In the genomic region with DNA sequence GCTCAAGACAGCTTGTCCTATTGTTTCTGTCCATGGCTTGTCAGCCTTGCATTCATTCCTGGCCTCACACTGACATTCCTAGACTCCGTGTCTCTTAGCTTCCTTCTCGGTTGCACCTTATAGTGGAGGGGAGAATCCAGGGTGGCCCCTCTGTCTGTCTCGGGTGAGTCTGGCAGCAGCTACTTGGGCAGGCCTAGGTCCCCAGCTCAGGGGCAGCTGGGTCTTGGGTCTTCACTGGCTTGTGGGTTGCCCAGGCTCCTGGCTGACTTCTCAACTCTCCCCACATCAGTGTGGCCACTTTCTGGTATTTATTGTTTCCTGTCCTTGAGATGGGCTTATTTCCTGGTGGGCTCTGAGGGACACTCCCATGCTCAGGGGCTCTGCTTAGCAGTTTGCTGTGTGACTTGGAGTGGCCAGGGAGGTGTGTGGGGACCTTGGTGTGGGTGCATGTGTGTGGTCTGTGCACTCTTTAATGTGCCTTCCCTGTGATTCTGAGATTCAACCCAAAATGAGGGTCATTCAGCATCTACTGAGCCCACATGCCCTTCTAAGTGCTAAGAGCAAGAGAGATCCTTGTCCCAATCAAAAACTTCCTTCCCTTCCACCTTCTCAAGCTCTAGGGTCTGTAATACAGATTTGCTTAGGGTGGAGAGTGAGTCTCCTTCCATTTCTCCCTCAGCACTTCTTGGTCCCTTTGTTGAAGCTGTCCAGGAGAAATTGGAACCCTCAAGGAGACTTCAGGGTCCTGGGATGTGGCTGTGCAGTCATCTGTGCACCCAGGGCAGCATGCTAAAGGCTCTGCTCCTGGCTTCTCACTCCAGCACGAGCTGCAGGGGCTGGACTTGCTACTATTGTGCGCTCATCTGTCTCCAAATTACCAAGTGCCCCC, we compare ENCODE assay signal across 11 cellular contexts. TPM values are rescaled to one million over a fixed set of nuclear protein-coding genes. Genes with fewer than 3 reads are reported as not detected.
DNase-seq lines count a peak whose midpoint lies in the region; ATAC-seq and TF ChIP-seq lines count a peak whose summit lies in the region.
"Had no signal": no experiment of that assay in that cellular context is flagged by ENCODE, and none has a peak within 500 bp of the region (broad histone marks: within the 10 kb centered on the region; RNA-seq: fewer than 3 reads in every experiment).

No MANE protein-coding gene starts in this region.

- ATAC-seq in CD4-positive, alpha-beta T cell (ENCODE audit: poor library complexity), result no peak
- ATAC-seq in T-cell (replicated peaks in 1 of 4) (peak; percentile 3 to 14 (median 7)), esophagus mucosa (no peak), GM21717 (IDR thresholded peaks at IDR 0.05; ENCODE audit: unreplicated experiment) (no peak)

- POLR2A ChIA-PET in CD4-positive, alpha-beta T cell (lab: Charles Lee), result interaction anchor here (1.6 to 1.9 kb wide), 3 partner anchors 20 to 118 kb away, joined by 6 to 26 read pairs (median 13); a partner anchor contains a TSS
- POLR2A ChIA-PET in T-cell (lab: Charles Lee), result interaction anchor here in 1 of 2 donors (0.6 kb wide), 2 partner anchors 8 to 131 kb away, joined by 3 to 6 read pairs; no protein-coding TSS in a partner anchor

- H3K9me3 ChIP-seq in CD4-positive, alpha-beta T cell (ENCODE audit: control insufficient read depth, low read length), result no peaks in the 10 kb centered on the region
- H3K9me3 ChIP-seq: BE2C, breast epithelium had no signal

- no peak for TF ChIP-seq CTCF in CD4-positive, alpha-beta T cell (IDR thresholded peaks at IDR 0.05)

- no peaks in the 10 kb centered on the region for H3K9me3 Mint-ChIP-seq in CD4-positive, alpha-beta T cell
- H3K9me3 Mint-ChIP-seq in T-cell, result no peaks in the 10 kb centered on the region
- H3K9me3 Mint-ChIP-seq: nephron, WTC11 had no signal

- no peaks in the 10 kb centered on the region for H3K27me3 ChIP-seq in CD4-positive, alpha-beta T cell (ENCODE audit: control insufficient read depth, insufficient read depth, low read length)
- H3K27me3 ChIP-seq: BE2C, breast epithelium had no signal

- DNase-seq in AG20443 (ENCODE audit: low spot score), result peak; percentile 3
- DNase-seq in CD4-positive, alpha-beta T cell, result no peak
- no peak for DNase-seq in T-cell
- DNase-seq in epithelial cell of prostate (ENCODE audit: low read depth, low spot score), result no peak
- DNase-seq in Kasumi-1 (lab: John Stamatoyannopoulos, UW), result no peak

- CTCF ChIA-PET in CD4-positive, alpha-beta T cell (lab: Charles Lee), result interaction anchor here (1.2 to 4.2 kb wide), 23 partner anchors 8 to 168 kb away, joined by 3 to 56 read pairs (median 6); a partner anchor contains a TSS
- CTCF ChIA-PET in T-cell (lab: Charles Lee), result interaction anchor here (0.6 to 3.1 kb wide), 18 partner anchors 11 to 164 kb away, joined by 3 to 42 read pairs (median 6); a partner anchor contains a TSS

- no peak overlapping the region for H3K27ac ChIP-seq in CD4-positive, alpha-beta T cell (ENCODE audit: low read depth, low read length)
- peak overlapping the region; percentile 100 for H3K27ac ChIP-seq in epithelial cell of prostate
- H3K27ac ChIP-seq: breast epithelium had no signal

- intact Hi-C loops in CD4-positive, alpha-beta T cell (cut with DNase I, micrococcal nuclease), result no loop called here

- peaks cover 57% of the 10 kb centered on the region for H3K36me3 Mint-ChIP-seq in CD4-positive, alpha-beta T cell (ENCODE audit: low read depth)
- peaks cover 34% of the 10 kb centered on the region for H3K36me3 Mint-ChIP-seq in T-cell

- H3K4me3 Mint-ChIP-seq in CD4-positive, alpha-beta T cell, result no peak overlapping the region
- peak overlapping the region in 1 of 3 donors; percentile 9 for H3K4me3 Mint-ChIP-seq in T-cell
- H3K4me3 Mint-ChIP-seq: nephron had no signal

- H3K27ac Mint-ChIP-seq in CD4-positive, alpha-beta T cell, result peak overlapping the region; percentile 25
- H3K27ac Mint-ChIP-seq in T-cell, result peak overlapping the region; percentile 77 to 79
- H3K27ac Mint-ChIP-seq: WTC11 had no signal

- peaks cover 10% of the 10 kb centered on the region for H3K4me1 Mint-ChIP-seq in CD4-positive, alpha-beta T cell (ENCODE audit: low read depth)
- peaks cover 16 to 22% (median 20%) of the 10 kb centered on the region in 3 donors for H3K4me1 Mint-ChIP-seq in T-cell
- H3K4me1 Mint-ChIP-seq: nephron had no signal

- H3K27me3 Mint-ChIP-seq in CD4-positive, alpha-beta T cell, result no peaks in the 10 kb centered on the region
- H3K27me3 Mint-ChIP-seq in T-cell, result no peaks in the 10 kb centered on the region

RNA-seq across cellular contexts. Expression of a gene that starts 20.1 kb away (rescaled TPM):
- total RNA-seq in CD4-positive, alpha-beta T cell, result 100 to 1,000 TPM; 125 to 126 TPM
- 100 to 1,000 TPM in 3 of 5 donors, 10 to 100 TPM in 2; 77.7 to 227 (median 177) TPM for total RNA-seq in T-cell
- total RNA-seq in esophagus mucosa, result 204 TPM

Comparison
In these comparisons a context has a peak if more than half of its experiments do, and no peak if none do; other contexts are left out.
1. ATAC-seq: peak in T-cell (4 of 4); none in CD4-positive, alpha-beta T cell (single experiment), esophagus mucosa (single experiment) and GM21717 (single experiment).